ENCODE assay signal across 8 cellular contexts in the genomic region with DNA sequence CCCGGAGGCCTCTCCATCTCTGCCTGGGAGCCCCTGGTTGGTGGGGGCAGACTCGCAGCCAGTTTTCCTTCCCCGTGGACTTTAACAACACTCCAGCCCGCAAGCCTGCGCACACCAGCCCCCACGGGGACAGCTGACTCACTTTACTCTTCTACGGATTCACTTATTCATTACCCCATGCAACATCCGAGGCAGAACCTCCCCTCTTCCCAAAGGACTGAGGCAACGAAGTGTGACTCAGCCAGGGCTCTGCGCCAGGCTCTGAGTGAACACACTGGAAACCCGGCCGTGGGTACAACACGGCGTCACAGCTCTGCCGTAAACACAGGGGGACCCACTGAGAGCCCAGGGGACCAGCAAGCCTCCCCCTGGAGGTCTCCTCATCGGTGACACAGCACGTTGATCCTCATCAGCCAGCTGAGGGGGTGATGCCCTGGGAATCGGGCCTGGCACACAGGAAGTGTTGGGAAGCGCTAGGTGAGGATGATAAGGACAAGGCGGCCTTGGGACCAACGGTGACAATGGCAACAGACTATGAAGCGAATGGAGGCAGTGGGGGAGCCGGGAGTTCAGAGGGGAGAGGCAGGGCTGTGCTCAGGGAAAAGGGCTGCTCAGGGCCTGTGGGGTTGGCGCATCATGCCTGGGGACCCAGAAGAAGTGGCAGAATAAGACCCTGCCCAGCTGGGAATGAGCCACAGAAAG. TPM values are rescaled to one million over a fixed set of nuclear protein-coding genes. Genes with fewer than 3 reads are reported as not detected.
DNase-seq lines count a peak whose midpoint lies in the region; ATAC-seq and TF ChIP-seq lines count a peak whose summit lies in the region.

No MANE protein-coding gene starts in this region.

- no peaks in the 10 kb centered on the region for H3K36me3 ChIP-seq in KOPT-K1 (ENCODE audit: insufficient read depth, low read length)

- H3K9me3 ChIP-seq in KOPT-K1 (ENCODE audit: insufficient read depth, low read length, poor library complexity, severe bottlenecking), result no peaks in the 10 kb centered on the region

- TF ChIP-seq CTCF in omental fat pad (IDR thresholded peaks at IDR 0.05), result no peak

- ATAC-seq in omental fat pad (ENCODE audit: low FRiP score), result peak; percentile 84
- ATAC-seq in HG03469 (IDR thresholded peaks at IDR 0.05; ENCODE audit: unreplicated experiment), result no peak

- DNase-seq in Ammon's horn (ENCODE audit: low spot score), result peak; percentile 84
- peak; percentile 46 for DNase-seq in activated CD8-positive, alpha-beta memory T cell treated with anti-CD3 and anti-CD28 coated beads, Interleukin-2, amount 50 U/mL, for 4 hours
- DNase-seq in fibroblast of peridontal ligament (ENCODE audit: extremely low read depth), result peak; percentile 99
- DNase-seq in omental fat pad (ENCODE audit: low spot score), result peak; percentile 80
- DNase-seq in activated CD4-positive, CD25-positive, alpha-beta regulatory T cell (lab: John Stamatoyannopoulos, UW), result no peak
- DNase-seq in DMS114 treated with DMSO at 0.1 percent for 48 hours (lab: John Stamatoyannopoulos, UW; ENCODE audit: unreplicated experiment), result no peak

- peak overlapping the region; percentile 33 for H3K27ac ChIP-seq in KOPT-K1 (ENCODE audit: low read depth, low read length, poor library complexity, severe bottlenecking)

RNA-seq across cellular contexts. Expression of gene COTL1, which starts 14.6 kb away (rescaled TPM):
- total RNA-seq in omental fat pad, result 10 to 100 TPM; 55.3 to 95.1 (median 78.4) TPM

RNA-seq across cellular contexts. Expression of gene KLHL36, which starts 45.0 kb away (rescaled TPM):
- total RNA-seq in omental fat pad, result 10 to 100 TPM; 60.0 to 72.2 (median 65.8) TPM

Comparison
In these comparisons a context has a peak if more than half of its experiments do, and no peak if none do; other contexts are left out.
1. DNase-seq: peak in Ammon's horn (single experiment), activated CD8-positive, alpha-beta memory T cell treated with anti-CD3 and anti-CD28 coated beads, Interleukin-2, amount 50 U/mL, for 4 hours (single experiment), fibroblast of peridontal ligament (single experiment) and omental fat pad (single experiment); none in activated CD4-positive, CD25-positive, alpha-beta regulatory T cell (0 of 4) and DMS114 treated with DMSO at 0.1 percent for 48 hours (single experiment).